25 cellular contexts compared by ENCODE assay signal in the genomic region with DNA sequence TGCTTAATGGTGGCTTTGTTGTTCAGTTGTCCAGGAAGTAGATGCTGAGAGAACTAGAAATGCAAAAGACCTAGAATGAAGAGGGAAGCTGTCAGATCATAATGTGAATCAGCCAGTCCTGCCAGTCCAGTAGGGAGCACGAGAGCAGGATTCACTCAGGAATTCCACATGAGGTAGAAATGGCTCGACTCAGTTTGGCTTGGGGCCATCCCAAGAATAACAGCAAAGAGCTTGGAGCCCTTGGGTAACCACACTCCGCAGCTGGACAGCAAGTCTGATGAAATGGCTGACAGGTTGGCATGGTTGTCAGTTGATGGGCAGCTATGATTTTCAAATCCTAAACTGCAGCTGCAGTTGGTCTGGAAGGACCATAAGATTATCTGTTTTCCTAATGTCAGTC. TPM values are rescaled to one million over a fixed set of nuclear protein-coding genes. Genes with fewer than 3 reads are reported as not detected.
DNase-seq lines count a peak whose midpoint lies in the region; ATAC-seq lines count a peak whose summit lies in the region.
"Had no signal": no experiment of that assay in that cellular context is flagged by ENCODE, and none has a peak within 500 bp of the region (broad histone marks: within the 10 kb centered on the region; RNA-seq: fewer than 3 reads in every experiment).

No MANE protein-coding gene starts in this region.

- H3K4me1 Mint-ChIP-seq in T-helper 1 cell treated with Interleukin-12 subunit alpha and Interleukin-12 subunit beta and Interleukin-4 antibody, amounts not matched to agents 30 μg/mL and 1 μg/mL, for 36 hours (ENCODE audit: low read depth): peaks cover 31% of the 10 kb centered on the region
- peaks cover 21 to 35% (median 30%) of the 10 kb centered on the region in 3 donors for H3K4me1 Mint-ChIP-seq in CD8-positive, alpha-beta memory T cell
- peaks cover 23% of the 10 kb centered on the region for H3K4me1 Mint-ChIP-seq in activated T-helper 2 cell treated with anti-CD3 and anti-CD28 coated beads, Interferon-gamma antibody, Interleukin-2, Interleukin-4, amounts not matched to agents 10 μg/mL and 5 μg/mL and 100 μg/mL, durations not matched to agents 14 hours and 24 hours and 36 hours (ENCODE audit: low read depth)
- H3K4me1 Mint-ChIP-seq in activated naive CD4-positive, alpha-beta T cell treated with anti-CD3 and anti-CD28 coated beads for 36 hours (ENCODE audit: low read depth): peaks cover 48% of the 10 kb centered on the region

- no peaks in the 10 kb centered on the region for H3K36me3 Mint-ChIP-seq in T-helper 1 cell treated with Interleukin-12 subunit alpha and Interleukin-12 subunit beta and Interleukin-4 antibody, amounts not matched to agents 30 μg/mL and 1 μg/mL, for 36 hours (ENCODE audit: low read depth)
- H3K36me3 Mint-ChIP-seq in CD8-positive, alpha-beta memory T cell: no peaks in the 10 kb centered on the region
- H3K36me3 Mint-ChIP-seq in activated T-helper 2 cell treated with anti-CD3 and anti-CD28 coated beads, Interferon-gamma antibody, Interleukin-2, Interleukin-4, amounts not matched to agents 10 μg/mL and 5 μg/mL and 100 μg/mL, durations not matched to agents 14 hours and 24 hours and 36 hours (ENCODE audit: low read depth): no peaks in the 10 kb centered on the region
- no peaks in the 10 kb centered on the region for H3K36me3 Mint-ChIP-seq in activated naive CD4-positive, alpha-beta T cell treated with anti-CD3 and anti-CD28 coated beads for 36 hours (ENCODE audit: low read depth)
- H3K36me3 Mint-ChIP-seq: neural progenitor cell, WTC11 had no signal

- H3K36me3 ChIP-seq in CD8-positive, alpha-beta memory T cell (ENCODE audit: insufficient read depth, low read length): no peaks in the 10 kb centered on the region
- H3K36me3 ChIP-seq: cardiac muscle cell, neural progenitor cell, tibial artery had no signal

- POLR2A ChIA-PET in CD8-positive, alpha-beta memory T cell (lab: Charles Lee): interaction anchor here (1.6 kb wide), 1 partner anchor 44 kb away, joined by 4 read pairs; a partner anchor contains a TSS

- no peak for ATAC-seq in HG03469 (IDR thresholded peaks at IDR 0.05; ENCODE audit: unreplicated experiment)
- ATAC-seq: sciatic nerve, WTC11 had no signal

- no peaks in the 10 kb centered on the region for H3K9me3 Mint-ChIP-seq in T-helper 1 cell treated with Interleukin-12 subunit alpha and Interleukin-12 subunit beta and Interleukin-4 antibody, amounts not matched to agents 30 μg/mL and 1 μg/mL, for 36 hours
- H3K9me3 Mint-ChIP-seq in CD8-positive, alpha-beta memory T cell: no peaks in the 10 kb centered on the region
- H3K9me3 Mint-ChIP-seq in activated T-helper 2 cell treated with anti-CD3 and anti-CD28 coated beads, Interferon-gamma antibody, Interleukin-2, Interleukin-4, amounts not matched to agents 10 μg/mL and 5 μg/mL and 100 μg/mL, durations not matched to agents 14 hours and 24 hours and 36 hours: no peaks in the 10 kb centered on the region
- no peaks in the 10 kb centered on the region for H3K9me3 Mint-ChIP-seq in activated naive CD4-positive, alpha-beta T cell treated with anti-CD3 and anti-CD28 coated beads for 36 hours
- H3K9me3 Mint-ChIP-seq: neural progenitor cell; stimulated activated naive CD8-positive, alpha-beta T cell treated with anti-CD3 and anti-CD28 coated beads, Interleukin-15, Interleukin-2, amounts not matched to agents 100 ng/mL and 50 ng/mL, for 24 hours; WTC11 had no signal

- H3K27me3 ChIP-seq in CD8-positive, alpha-beta memory T cell (ENCODE audit: insufficient read depth, low read length, poor library complexity, severe bottlenecking): no peaks in the 10 kb centered on the region
- H3K27me3 ChIP-seq: cardiac muscle cell, tibial artery had no signal

- H3K27ac ChIP-seq in CD8-positive, alpha-beta memory T cell (ENCODE audit: low read depth, low read length): no peak overlapping the region
- H3K27ac ChIP-seq: 22Rv1, cardiac muscle cell, neural progenitor cell, tibial artery had no signal

- intact Hi-C loops in activated T-helper 2 cell treated with anti-CD3 and anti-CD28 coated beads, Interferon-gamma antibody, Interleukin-2, Interleukin-4, amounts not matched to agents 10 μg/mL and 5 μg/mL and 100 μg/mL, durations not matched to agents 14 hours and 24 hours and 36 hours (cut with micrococcal nuclease): loop anchor here (5.0 kb wide), 1 partner anchor 296 kb away; a partner anchor contains a TSS
- intact Hi-C loops in activated naive CD4-positive, alpha-beta T cell treated with anti-CD3 and anti-CD28 coated beads for 36 hours (cut with micrococcal nuclease): loop anchor here (1.0 to 5.0 kb wide), 3 partner anchors 20 to 300 kb away; no protein-coding TSS in a partner anchor

- H3K27ac Mint-ChIP-seq in T-helper 1 cell treated with Interleukin-12 subunit alpha and Interleukin-12 subunit beta and Interleukin-4 antibody, amounts not matched to agents 30 μg/mL and 1 μg/mL, for 36 hours: peak overlapping the region; percentile 84
- peak overlapping the region in 4 of 8 donors; percentile 12 to 20 (median 14) for H3K27ac Mint-ChIP-seq in CD8-positive, alpha-beta memory T cell
- H3K27ac Mint-ChIP-seq in activated T-helper 2 cell treated with anti-CD3 and anti-CD28 coated beads, Interferon-gamma antibody, Interleukin-2, Interleukin-4, amounts not matched to agents 10 μg/mL and 5 μg/mL and 100 μg/mL, durations not matched to agents 14 hours and 24 hours and 36 hours: peak overlapping the region; percentile 15
- H3K27ac Mint-ChIP-seq in activated naive CD4-positive, alpha-beta T cell treated with anti-CD3 and anti-CD28 coated beads for 36 hours: no peak overlapping the region
- H3K27ac Mint-ChIP-seq: neural progenitor cell, WTC11 had no signal

- peaks cover 32% of the 10 kb centered on the region for H3K4me1 ChIP-seq in CD8-positive, alpha-beta memory T cell (ENCODE audit: insufficient read depth, low read length)
- H3K4me1 ChIP-seq: neural progenitor cell had no signal

- no peaks in the 10 kb centered on the region for H3K9me3 ChIP-seq in CD8-positive, alpha-beta memory T cell (ENCODE audit: low read length)
- H3K9me3 ChIP-seq: tibial artery had no signal

- DNase-seq in T-helper 1 cell (no peak), glomerular visceral epithelial cell (ENCODE audit: extremely low spot score) (peak; percentile 45), A172 (ENCODE audit: low spot score) (no peak)
- DNase-seq in CD8-positive, alpha-beta memory T cell: no peak
- DNase-seq in activated T-helper 2 cell treated with anti-CD3 and anti-CD28 coated beads, Interferon-gamma antibody, Interleukin-2, Interleukin-4, amounts not matched to agents 10 μg/mL and 5 μg/mL and 100 μg/mL, durations not matched to agents 14 hours and 24 hours and 36 hours (ENCODE audit: low spot score): no peak
- no peak for DNase-seq in activated naive CD4-positive, alpha-beta T cell treated with anti-CD3 and anti-CD28 coated beads for 36 hours
- DNase-seq: activated CD4-positive, alpha-beta T cell treated with anti-CD3 and anti-CD28 coated beads, Interleukin-2, amount 50 U/mL, for 1 hour; activated gamma-delta T cell; activated T-cell treated with anti-CD3 and anti-CD28 coated beads for 4 hours; amniotic stem cell; Karpas-422; kidney; NCI-H1092; NCI-H187; posterior cingulate gyrus had no signal

- CTCF ChIA-PET in CD8-positive, alpha-beta memory T cell (lab: Charles Lee): interaction anchor here (0.9 to 5.7 kb wide), 6 partner anchors 10 to 376 kb away, joined by 3 to 42 read pairs (median 3); no protein-coding TSS in a partner anchor
- CTCF ChIA-PET in activated naive CD4-positive, alpha-beta T cell treated with anti-CD3 and anti-CD28 coated beads for 36 hours (lab: Charles Lee): interaction anchor here (0.7 to 6.2 kb wide), 11 partner anchors 10 to 386 kb away, joined by 3 to 45 read pairs (median 4); no protein-coding TSS in a partner anchor

- no peak overlapping the region for H3K4me3 Mint-ChIP-seq in T-helper 1 cell treated with Interleukin-12 subunit alpha and Interleukin-12 subunit beta and Interleukin-4 antibody, amounts not matched to agents 30 μg/mL and 1 μg/mL, for 36 hours
- H3K4me3 Mint-ChIP-seq in CD8-positive, alpha-beta memory T cell: no peak overlapping the region
- H3K4me3 Mint-ChIP-seq in activated T-helper 2 cell treated with anti-CD3 and anti-CD28 coated beads, Interferon-gamma antibody, Interleukin-2, Interleukin-4, amounts not matched to agents 10 μg/mL and 5 μg/mL and 100 μg/mL, durations not matched to agents 14 hours and 24 hours and 36 hours (ENCODE audit: low read depth): no peak overlapping the region
- H3K4me3 Mint-ChIP-seq in activated naive CD4-positive, alpha-beta T cell treated with anti-CD3 and anti-CD28 coated beads for 36 hours: no peak overlapping the region
- H3K4me3 Mint-ChIP-seq: neural progenitor cell; stimulated activated naive CD8-positive, alpha-beta T cell treated with anti-CD3 and anti-CD28 coated beads, Interleukin-15, Interleukin-2, amounts not matched to agents 100 ng/mL and 50 ng/mL, for 24 hours; WTC11 had no signal

- H3K4me3 ChIP-seq in CD8-positive, alpha-beta memory T cell (ENCODE audit: low read length): peak overlapping the region; percentile 45
- H3K4me3 ChIP-seq: cardiac muscle cell, lung, neural progenitor cell, tibial artery had no signal

- H3K27me3 Mint-ChIP-seq in T-helper 1 cell treated with Interleukin-12 subunit alpha and Interleukin-12 subunit beta and Interleukin-4 antibody, amounts not matched to agents 30 μg/mL and 1 μg/mL, for 36 hours (ENCODE audit: low read depth): no peaks in the 10 kb centered on the region
- no peaks in the 10 kb centered on the region for H3K27me3 Mint-ChIP-seq in CD8-positive, alpha-beta memory T cell
- H3K27me3 Mint-ChIP-seq in activated T-helper 2 cell treated with anti-CD3 and anti-CD28 coated beads, Interferon-gamma antibody, Interleukin-2, Interleukin-4, amounts not matched to agents 10 μg/mL and 5 μg/mL and 100 μg/mL, durations not matched to agents 14 hours and 24 hours and 36 hours (ENCODE audit: low read depth): peaks cover 5% of the 10 kb centered on the region
- no peaks in the 10 kb centered on the region for H3K27me3 Mint-ChIP-seq in activated naive CD4-positive, alpha-beta T cell treated with anti-CD3 and anti-CD28 coated beads for 36 hours (ENCODE audit: low read depth)
- H3K27me3 Mint-ChIP-seq: stimulated activated naive CD8-positive, alpha-beta T cell treated with anti-CD3 and anti-CD28 coated beads, Interleukin-15, Interleukin-2, amounts not matched to agents 100 ng/mL and 50 ng/mL, for 24 hours had no signal

RNA-seq across cellular contexts. Expression of a gene that starts 44.5 kb away (rescaled TPM):
- total RNA-seq in CD8-positive, alpha-beta memory T cell: 100 to 1,000 TPM; 409 TPM
- 377 TPM for polyA plus RNA-seq in CD8-positive, alpha-beta memory T cell
- 387 and 398 TPM in 2 replicates for total RNA-seq in activated T-helper 2 cell treated with anti-CD3 and anti-CD28 coated beads, Interferon-gamma antibody, Interleukin-2, Interleukin-4, amounts not matched to agents 10 μg/mL and 5 μg/mL and 100 μg/mL, durations not matched to agents 14 hours and 24 hours and 36 hours
- 271 and 296 TPM in 2 replicates for total RNA-seq in A172 (2014; rRNA removed; shearing (Covaris generic))
- 100 to 1,000 TPM; 271 to 295 TPM for total RNA-seq in activated naive CD4-positive, alpha-beta T cell treated with anti-CD3 and anti-CD28 coated beads for 36 hours
